Comparison of ENCODE assay signal across 1 cellular context in the genomic region with DNA sequence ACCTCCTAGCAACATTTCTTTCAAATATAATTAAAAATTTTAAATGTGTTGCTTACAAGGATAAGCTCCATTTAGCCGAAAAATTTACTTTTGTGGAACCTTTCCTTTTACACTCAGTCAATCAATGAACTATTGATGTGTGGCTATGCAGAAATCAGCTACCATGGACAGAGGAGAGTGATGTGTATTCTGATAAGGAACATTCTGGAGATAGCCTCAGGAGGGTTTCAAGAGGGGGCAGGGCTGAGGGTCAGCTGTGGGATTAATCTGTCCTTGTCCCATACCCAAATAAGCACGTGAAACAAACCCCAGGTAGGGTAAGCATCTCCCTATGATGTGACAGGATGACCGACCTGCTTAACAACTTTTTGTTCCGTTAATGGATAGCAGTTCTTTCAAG.
TF ChIP-seq lines count a peak whose summit lies in the region.

No MANE protein-coding gene starts in this region.

TF ChIP-seq in GM23338, 12 proteins besides CTCF, POLR2A, EP300 and RAD21 (continued from another document):
- TF ChIP-seq, protein P1, sequence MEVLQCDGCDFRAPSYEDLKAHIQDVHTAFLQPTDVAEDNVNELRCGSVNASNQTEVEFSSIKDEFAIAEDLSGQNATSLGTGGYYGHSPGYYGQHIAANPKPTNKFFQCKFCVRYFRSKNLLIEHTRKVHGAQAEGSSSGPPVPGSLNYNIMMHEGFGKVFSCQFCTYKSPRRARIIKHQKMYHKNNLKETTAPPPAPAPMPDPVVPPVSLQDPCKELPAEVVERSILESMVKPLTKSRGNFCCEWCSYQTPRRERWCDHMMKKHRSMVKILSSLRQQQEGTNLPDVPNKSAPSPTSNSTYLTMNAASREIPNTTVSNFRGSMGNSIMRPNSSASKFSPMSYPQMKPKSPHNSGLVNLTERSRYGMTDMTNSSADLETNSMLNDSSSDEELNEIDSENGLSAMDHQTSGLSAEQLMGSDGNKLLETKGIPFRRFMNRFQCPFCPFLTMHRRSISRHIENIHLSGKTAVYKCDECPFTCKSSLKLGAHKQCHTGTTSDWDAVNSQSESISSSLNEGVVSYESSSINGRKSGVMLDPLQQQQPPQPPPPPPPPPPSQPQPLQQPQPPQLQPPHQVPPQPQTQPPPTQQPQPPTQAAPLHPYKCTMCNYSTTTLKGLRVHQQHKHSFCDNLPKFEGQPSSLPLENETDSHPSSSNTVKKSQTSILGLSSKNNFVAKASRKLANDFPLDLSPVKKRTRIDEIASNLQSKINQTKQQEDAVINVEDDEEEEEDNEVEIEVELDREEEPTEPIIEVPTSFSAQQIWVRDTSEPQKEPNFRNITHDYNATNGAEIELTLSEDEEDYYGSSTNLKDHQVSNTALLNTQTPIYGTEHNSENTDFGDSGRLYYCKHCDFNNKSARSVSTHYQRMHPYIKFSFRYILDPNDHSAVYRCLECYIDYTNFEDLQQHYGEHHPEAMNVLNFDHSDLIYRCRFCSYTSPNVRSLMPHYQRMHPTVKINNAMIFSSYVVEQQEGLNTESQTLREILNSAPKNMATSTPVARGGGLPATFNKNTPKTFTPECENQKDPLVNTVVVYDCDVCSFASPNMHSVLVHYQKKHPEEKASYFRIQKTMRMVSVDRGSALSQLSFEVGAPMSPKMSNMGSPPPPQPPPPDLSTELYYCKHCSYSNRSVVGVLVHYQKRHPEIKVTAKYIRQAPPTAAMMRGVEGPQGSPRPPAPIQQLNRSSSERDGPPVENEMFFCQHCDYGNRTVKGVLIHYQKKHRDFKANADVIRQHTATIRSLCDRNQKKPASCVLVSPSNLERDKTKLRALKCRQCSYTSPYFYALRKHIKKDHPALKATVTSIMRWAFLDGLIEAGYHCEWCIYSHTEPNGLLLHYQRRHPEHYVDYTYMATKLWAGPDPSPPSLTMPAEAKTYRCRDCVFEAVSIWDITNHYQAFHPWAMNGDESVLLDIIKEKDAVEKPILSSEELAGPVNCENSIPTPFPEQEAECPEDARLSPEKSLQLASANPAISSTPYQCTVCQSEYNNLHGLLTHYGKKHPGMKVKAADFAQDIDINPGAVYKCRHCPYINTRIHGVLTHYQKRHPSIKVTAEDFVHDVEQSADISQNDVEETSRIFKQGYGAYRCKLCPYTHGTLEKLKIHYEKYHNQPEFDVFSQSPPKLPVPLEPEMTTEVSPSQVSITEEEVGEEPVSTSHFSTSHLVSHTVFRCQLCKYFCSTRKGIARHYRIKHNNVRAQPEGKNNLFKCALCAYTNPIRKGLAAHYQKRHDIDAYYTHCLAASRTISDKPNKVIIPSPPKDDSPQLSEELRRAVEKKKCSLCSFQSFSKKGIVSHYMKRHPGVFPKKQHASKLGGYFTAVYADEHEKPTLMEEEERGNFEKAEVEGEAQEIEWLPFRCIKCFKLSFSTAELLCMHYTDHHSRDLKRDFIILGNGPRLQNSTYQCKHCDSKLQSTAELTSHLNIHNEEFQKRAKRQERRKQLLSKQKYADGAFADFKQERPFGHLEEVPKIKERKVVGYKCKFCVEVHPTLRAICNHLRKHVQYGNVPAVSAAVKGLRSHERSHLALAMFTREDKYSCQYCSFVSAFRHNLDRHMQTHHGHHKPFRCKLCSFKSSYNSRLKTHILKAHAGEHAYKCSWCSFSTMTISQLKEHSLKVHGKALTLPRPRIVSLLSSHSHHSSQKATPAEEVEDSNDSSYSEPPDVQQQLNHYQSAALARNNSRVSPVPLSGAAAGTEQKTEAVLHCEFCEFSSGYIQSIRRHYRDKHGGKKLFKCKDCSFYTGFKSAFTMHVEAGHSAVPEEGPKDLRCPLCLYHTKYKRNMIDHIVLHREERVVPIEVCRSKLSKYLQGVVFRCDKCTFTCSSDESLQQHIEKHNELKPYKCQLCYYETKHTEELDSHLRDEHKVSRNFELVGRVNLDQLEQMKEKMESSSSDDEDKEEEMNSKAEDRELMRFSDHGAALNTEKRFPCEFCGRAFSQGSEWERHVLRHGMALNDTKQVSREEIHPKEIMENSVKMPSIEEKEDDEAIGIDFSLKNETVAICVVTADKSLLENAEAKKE (CRISPR knock-in tag; IDR thresholded peaks at IDR 0.05): no peak
